In the genomic region with DNA sequence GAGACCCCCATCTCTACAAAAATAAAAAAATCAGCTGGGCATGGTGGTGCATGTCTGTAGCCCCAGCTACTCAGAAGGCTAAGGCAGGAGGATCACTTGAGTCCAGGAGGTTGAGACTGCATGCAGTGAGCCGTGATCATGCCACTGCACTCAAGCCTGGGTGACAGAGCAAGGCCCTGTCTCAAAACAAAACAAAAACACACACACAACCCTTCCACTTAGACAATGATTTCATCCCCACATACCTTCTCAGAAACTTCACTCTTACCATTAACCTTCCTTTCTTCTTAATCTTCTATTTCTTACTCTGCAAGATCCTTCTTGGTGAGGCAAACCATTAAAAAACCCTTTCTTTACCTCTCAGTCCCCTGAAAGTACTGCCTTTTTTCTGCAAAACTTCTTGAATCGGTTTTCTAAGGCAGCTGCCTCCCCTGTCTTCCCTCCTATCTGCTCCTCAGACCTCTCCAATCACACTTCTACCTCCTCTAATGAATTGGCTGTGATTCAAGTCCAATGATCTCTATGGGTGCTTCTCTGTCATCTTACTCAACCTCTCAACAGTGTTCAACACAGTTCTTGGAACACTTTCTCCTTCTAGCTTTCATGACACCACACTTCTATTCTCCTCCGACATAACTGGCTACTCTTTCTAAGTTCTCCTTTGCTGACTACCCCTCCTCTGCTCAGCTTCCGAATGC, we compare ENCODE assay signal across 30 cellular contexts.
"Had no signal": no experiment of that assay in that cellular context is flagged by ENCODE, and none has a peak within 500 bp of the region (broad histone marks: within the 10 kb centered on the region; RNA-seq: fewer than 3 reads in every experiment).

No MANE protein-coding gene starts in this region.

- H3K4me3 Mint-ChIP-seq: activated B cell treated with CpG ODN at 0.5 μM for 24 hours; activated naive CD8-positive, alpha-beta T cell treated with anti-CD3 and anti-CD28 coated beads for 36 hours had no signal

- H3K27ac ChIP-seq: brain microvascular endothelial cell, VCaP had no signal

- H3K27ac Mint-ChIP-seq: activated B cell treated with CpG ODN at 0.5 μM for 24 hours; activated naive CD8-positive, alpha-beta T cell treated with anti-CD3 and anti-CD28 coated beads for 36 hours had no signal

- H3K9me3 Mint-ChIP-seq: activated B cell treated with CpG ODN at 0.5 μM for 24 hours; activated naive CD8-positive, alpha-beta T cell treated with anti-CD3 and anti-CD28 coated beads for 36 hours had no signal

- DNase-seq: activated B cell treated with CpG ODN at 0.5 μM for 24 hours; activated CD4-positive, alpha-beta T cell treated with anti-CD3 and anti-CD28 coated beads for 48 hours; activated CD4-positive, CD25-positive, alpha-beta regulatory T cell treated with anti-CD3 and anti-CD28 coated beads, Interleukin-2, amount 50 U/mL, for 72 hours; activated CD8-positive, alpha-beta memory T cell treated with anti-CD3 and anti-CD28 coated beads, Interleukin-2, amount 50 U/mL, for 48 hours; activated effector memory CD4-positive, alpha-beta T cell treated with anti-CD3 and anti-CD28 coated beads, Interleukin-2, amount 50 U/mL, for 16 hours; activated naive CD4-positive, alpha-beta T cell; activated naive CD4-positive, alpha-beta T cell treated with anti-CD3 and anti-CD28 coated beads, Interleukin-2, amount 50 U/mL, for 16 hours; activated naive CD8-positive, alpha-beta T cell treated with anti-CD3 and anti-CD28 coated beads for 36 hours; activated T-cell treated with anti-CD3 and anti-CD28 coated beads, Interleukin-2, amount 50 U/mL, for 48 hours; amniotic stem cell; aorta; brain microvascular endothelial cell; central memory CD4-positive, alpha-beta T cell; Karpas-422; KBM-7; NCI-H1105; NCI-H1417 treated with DMSO at 0.1 percent for 48 hours; NCI-H187 treated with DMSO at 0.1 percent for 48 hours; NCI-H2081; NCI-H2171 treated with DMSO at 0.1 percent for 48 hours; NCI-H2227 treated with DMSO at 0.1 percent for 48 hours; NCI-H446; NCI-H510A treated with DMSO at 0.1 percent for 48 hours; NCI-H526 treated with DMSO at 0.1 percent for 48 hours; NCI-H774; Right ventricle myocardium superior; SW 1271; T-helper 2 cell; T-helper 9 cell had no signal

- H3K27me3 ChIP-seq: brain microvascular endothelial cell had no signal

- H3K27me3 Mint-ChIP-seq: activated B cell treated with CpG ODN at 0.5 μM for 24 hours; activated naive CD8-positive, alpha-beta T cell treated with anti-CD3 and anti-CD28 coated beads for 36 hours had no signal
